ENCODE assay signal across 1 cellular context in genomic region chr4:47526281-47526680, GRCh38.
TF ChIP-seq lines count a peak whose summit lies in the region.

No MANE protein-coding gene starts in this region.

TF ChIP-seq in SK-N-SH, 30 proteins besides CTCF, POLR2A, EP300 and RAD21 (continued from another document):
- TF ChIP-seq TCF12 (IDR thresholded peaks at IDR 0.05), result 0 out of 2 replicates have a peak, but pooled peaks have one; percentile 12
